Comparison of ENCODE assay signal across 21 cellular contexts in the genomic region with DNA sequence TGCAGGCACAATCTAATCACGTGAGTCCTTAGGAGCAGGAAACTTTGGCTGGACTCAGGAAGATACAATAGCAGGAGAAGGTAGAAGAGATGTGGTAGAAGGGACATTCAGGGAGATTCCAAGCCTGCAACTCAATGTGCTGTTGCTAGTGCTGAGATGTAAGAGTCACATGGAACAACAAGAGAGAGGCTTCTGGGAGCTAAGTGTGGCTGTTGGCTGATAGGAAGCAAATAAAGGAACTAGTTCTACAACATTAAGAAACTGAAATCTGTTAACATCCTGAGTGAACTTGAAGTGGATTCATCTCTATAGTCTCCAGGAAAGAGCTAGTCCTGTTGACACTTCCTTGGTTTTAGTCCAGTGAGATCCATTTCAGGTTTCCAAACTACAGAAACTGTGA.
"Had no signal": no experiment of that assay in that cellular context is flagged by ENCODE, and none has a peak within 500 bp of the region (broad histone marks: within the 10 kb centered on the region; RNA-seq: fewer than 3 reads in every experiment).

No MANE protein-coding gene starts in this region.

- H3K27me3 ChIP-seq: colonic mucosa, foreskin keratinocyte, left lung, suprapubic skin, transverse colon, vagina had no signal

- DNase-seq: activated CD4-positive, alpha-beta T cell treated with anti-CD3 and anti-CD28 coated beads, Interleukin-2, amount 10 ng/mL, durations not matched to agents 7 days and 5 days; activated CD8-positive, alpha-beta memory T cell treated with anti-CD3 and anti-CD28 coated beads, Interleukin-2, amount 50 U/mL, for 4 hours; activated CD8-positive, alpha-beta T cell treated with anti-CD3 and anti-CD28 coated beads, Interleukin-2, amount 10 ng/mL, durations not matched to agents 7 days and 5 days; activated naive CD4-positive, alpha-beta T cell treated with anti-CD3 and anti-CD28 coated beads, Interleukin-2, amount 10 ng/mL, durations not matched to agents 7 days and 5 days; activated naive CD8-positive, alpha-beta T cell treated with anti-CD3 and anti-CD28 coated beads, Interleukin-2, amount 50 U/mL, for 24 hours; activated T-cell treated with anti-CD3 and anti-CD28 coated beads, Interleukin-2, amount 50 U/mL, for 4 hours; anterior cingulate cortex; central memory CD4-positive, alpha-beta T cell; colonic mucosa; endodermal cell; foreskin keratinocyte; left lung; mammary epithelial cell; occipital lobe; right cardiac atrium; stimulated activated naive CD8-positive, alpha-beta T cell treated with anti-CD3 and anti-CD28 coated beads, Interleukin-15, amount 100 ng/mL, for 72 hours; transverse colon had no signal

- ATAC-seq: activated CD4-positive, CD25-positive, alpha-beta regulatory T cell treated with anti-CD3 and anti-CD28 coated beads, Interleukin-2, amount 50 U/mL, for 24 hours; activated CD8-positive, alpha-beta T cell treated with anti-CD3 and anti-CD28 coated beads, Interleukin-2, amount 10 ng/mL, durations not matched to agents 7 days and 5 days; activated naive CD8-positive, alpha-beta T cell treated with anti-CD3 and anti-CD28 coated beads, Interleukin-2, amount 50 U/mL, for 24 hours; activated T-cell treated with anti-CD3 and anti-CD28 coated beads, Interleukin-2, amount 50 U/mL, for 4 hours; foreskin keratinocyte; left lung; right cardiac atrium; stimulated activated naive CD8-positive, alpha-beta T cell treated with anti-CD3 and anti-CD28 coated beads, Interleukin-15, amount 100 ng/mL, for 72 hours had no signal

- H3K9me3 ChIP-seq: colonic mucosa, left lung, suprapubic skin, transverse colon, vagina had no signal

- H3K4me1 ChIP-seq: colonic mucosa, foreskin keratinocyte, left lung, suprapubic skin, transverse colon, vagina had no signal

- H3K4me3 ChIP-seq: colonic mucosa, left lung, suprapubic skin, transverse colon, vagina had no signal

- H3K27ac ChIP-seq: colonic mucosa, epithelial cell of prostate, foreskin keratinocyte, left lung, suprapubic skin, transverse colon, vagina had no signal

- H3K36me3 ChIP-seq: colonic mucosa, left lung, suprapubic skin, transverse colon, vagina had no signal
